20 cellular contexts compared by ENCODE assay signal in genomic region chr3:163809540-163809993, GRCh38.
DNase-seq lines count a peak whose midpoint lies in the region; ATAC-seq and TF ChIP-seq lines count a peak whose summit lies in the region.
"Had no signal": no experiment of that assay in that cellular context is flagged by ENCODE, and none has a peak within 500 bp of the region (broad histone marks: within the 10 kb centered on the region; RNA-seq: fewer than 3 reads in every experiment).

No MANE protein-coding gene starts in this region.

- no peaks in the 10 kb centered on the region for H3F3A ChIP-seq in GM23338 (replicated peaks; ENCODE audit: low read depth)

- no peak overlapping the region for H3K27ac ChIP-seq in GM23338 (ENCODE audit: low read depth)
- H3K27ac ChIP-seq in mesodermal cell (ENCODE audit: low read depth, low read length, severe bottlenecking), result peak overlapping the region; percentile 4
- H3K27ac ChIP-seq: coronary artery, heart right ventricle, transverse colon had no signal

- H3K36me3 ChIP-seq in GM23338 (ENCODE audit: insufficient read depth), result no peaks in the 10 kb centered on the region
- H3K36me3 ChIP-seq in mesodermal cell (ENCODE audit: control insufficient read depth, insufficient read depth, low read length), result no peaks in the 10 kb centered on the region
- H3K36me3 ChIP-seq: heart right ventricle, transverse colon had no signal

- H4K20me1 ChIP-seq in GM23338 (replicated peaks; ENCODE audit: insufficient read depth), result no peaks in the 10 kb centered on the region

- H3K27ac Mint-ChIP-seq in GM23338, result peak overlapping the region; percentile 30
- H3K27ac Mint-ChIP-seq: activated CD4-positive, alpha-beta memory T cell treated with anti-CD3 and anti-CD28 coated beads, Interleukin-2, amount 10 ng/mL, durations not matched to agents 7 days and 5 days; activated T-helper 2 cell treated with anti-CD3 and anti-CD28 coated beads, Interferon-gamma antibody, Interleukin-2, Interleukin-4, amounts not matched to agents 10 μg/mL and 5 μg/mL and 100 μg/mL, durations not matched to agents 14 hours and 24 hours and 36 hours had no signal

- no peaks in the 10 kb centered on the region for H3K9me2 ChIP-seq in GM23338 (ENCODE audit: insufficient read depth)

- H3K4me3 Mint-ChIP-seq in GM23338, result no peak overlapping the region
- H3K4me3 Mint-ChIP-seq: activated CD4-positive, alpha-beta memory T cell treated with anti-CD3 and anti-CD28 coated beads, Interleukin-2, amount 10 ng/mL, durations not matched to agents 7 days and 5 days had no signal

- H3K27me3 Mint-ChIP-seq in GM23338 (ENCODE audit: insufficient read depth, low read depth, poor library complexity), result no peaks in the 10 kb centered on the region
- H3K27me3 Mint-ChIP-seq: activated CD4-positive, alpha-beta memory T cell treated with anti-CD3 and anti-CD28 coated beads, Interleukin-2, amount 10 ng/mL, durations not matched to agents 7 days and 5 days had no signal

- in situ Hi-C loops in GM13977 (cut with MboI; ENCODE audit: low pct_unique_long_range_greater_than_20kb, low sequenced_read_pairs, unreplicated experiment), result no loop called here

- ATAC-seq in GM23338, result peak; percentile 58
- ATAC-seq: heart right ventricle, left cardiac atrium had no signal

- H3K4me2 ChIP-seq in GM23338, result no peak overlapping the region

- H2AFZ ChIP-seq in GM23338, result peak overlapping the region; percentile 23; the same call in 1 of the 2 replicates

- TF ChIP-seq CTCF in GM13977 (IDR thresholded peaks at IDR 0.05; ENCODE audit: extremely low read depth, insufficient read depth, missing control alignments), result no peak
- no peak for TF ChIP-seq CTCF in GM23338 (conservative IDR thresholded peaks at IDR 0.05; ENCODE audit: low read depth in 2 of 2)

- H3K4me1 ChIP-seq in GM23338 (ENCODE audit: insufficient read depth), result no peaks in the 10 kb centered on the region
- H3K4me1 ChIP-seq in mesodermal cell (ENCODE audit: control insufficient read depth, insufficient read depth, low read length, poor library complexity, severe bottlenecking), result peaks cover 5% of the 10 kb centered on the region
- H3K4me1 ChIP-seq: heart right ventricle, transverse colon had no signal

- H3K36me3 Mint-ChIP-seq in GM23338 (ENCODE audit: low read depth), result no peaks in the 10 kb centered on the region

- no peaks in the 10 kb centered on the region; the same call in 2 of the 3 replicates for H3K9me3 Mint-ChIP-seq in GM23338
- H3K9me3 Mint-ChIP-seq: activated CD4-positive, alpha-beta memory T cell treated with anti-CD3 and anti-CD28 coated beads, Interleukin-2, amount 10 ng/mL, durations not matched to agents 7 days and 5 days had no signal

- no peaks in the 10 kb centered on the region for H3K9me3 ChIP-seq in mesodermal cell (ENCODE audit: control insufficient read depth, low read length)
- H3K9me3 ChIP-seq: transverse colon had no signal

- 54 to 86% methylated on average over 2 of the region's 4 CpGs for WGBS in mesodermal cell (ENCODE audit: insufficient coverage in 2 of 2), 2 experiments

- peaks cover 3% of the 10 kb centered on the region; the same call in 2 of the 3 replicates for H3K4me1 Mint-ChIP-seq in GM23338
- H3K4me1 Mint-ChIP-seq: activated CD4-positive, alpha-beta memory T cell treated with anti-CD3 and anti-CD28 coated beads, Interleukin-2, amount 10 ng/mL, durations not matched to agents 7 days and 5 days had no signal

- DNase-seq in GM13977 (ENCODE audit: low spot score) (peak; percentile 18), GM23338 (ENCODE audit: low spot score) (peak; percentile 20), HT1080 (ENCODE audit: low read depth) (peak; percentile 15), NCI-H1417 treated with DMSO at 0.1 percent for 48 hours (lab: John Stamatoyannopoulos, UW) (no peak), T1000 (lab: John Stamatoyannopoulos, UW) (no peak), NCI-H524 (lab: John Stamatoyannopoulos, UW) (no peak)
- DNase-seq in activated CD4-positive, alpha-beta T cell treated with anti-CD3 and anti-CD28 coated beads for 1 hour, result no peak
- DNase-seq: activated CD4-positive, alpha-beta memory T cell treated with anti-CD3 and anti-CD28 coated beads, Interleukin-2, amount 10 ng/mL, durations not matched to agents 7 days and 5 days; anterior cingulate cortex; DMS153; heart right ventricle; left cardiac atrium; NCI-H2029; NCI-H82; Right ventricle myocardium superior; T-helper 9 cell; transverse colon had no signal

- H3K27me3 ChIP-seq in GM23338 (ENCODE audit: insufficient read depth), result no peaks in the 10 kb centered on the region
- H3K27me3 ChIP-seq: heart right ventricle, transverse colon had no signal

- no peaks in the 10 kb centered on the region for H3K79me2 ChIP-seq in GM23338 (replicated peaks; ENCODE audit: insufficient read depth)

- H3K4me3 ChIP-seq in GM23338, result no peak overlapping the region
- no peak overlapping the region for H3K4me3 ChIP-seq in mesodermal cell (ENCODE audit: extremely low read depth, insufficient read depth, low read length, poor library complexity, severe bottlenecking)
- H3K4me3 ChIP-seq: coronary artery, heart right ventricle, transverse colon had no signal

TF ChIP-seq in GM23338, 12 proteins besides CTCF, POLR2A, EP300 and RAD21:
- TF ChIP-seq NANOG (IDR thresholded peaks at IDR 0.05; ENCODE audit: borderline replicate concordance), result no peak
- no peak for TF ChIP-seq JUNB (IDR thresholded peaks at IDR 0.05; ENCODE audit: unreplicated experiment)
- no peak for TF ChIP-seq EZH2 (IDR thresholded peaks at IDR 0.05; ENCODE audit: low read depth, unreplicated experiment)
- no peak for TF ChIP-seq EZH2phosphoT487 (IDR thresholded peaks at IDR 0.05; ENCODE audit: unreplicated experiment)

Comparison
In these comparisons a context has a peak if more than half of its experiments do, and no peak if none do; other contexts are left out.
1. DNase-seq: peak in GM13977 (single experiment), GM23338 (single experiment) and HT1080 (single experiment); none in activated CD4-positive, alpha-beta T cell treated with anti-CD3 and anti-CD28 coated beads for 1 hour (single experiment), NCI-H1417 treated with DMSO at 0.1 percent for 48 hours (single experiment), T1000 (single experiment) and NCI-H524 (0 of 2).